9 cellular contexts compared by ENCODE assay signal in the genomic region with DNA sequence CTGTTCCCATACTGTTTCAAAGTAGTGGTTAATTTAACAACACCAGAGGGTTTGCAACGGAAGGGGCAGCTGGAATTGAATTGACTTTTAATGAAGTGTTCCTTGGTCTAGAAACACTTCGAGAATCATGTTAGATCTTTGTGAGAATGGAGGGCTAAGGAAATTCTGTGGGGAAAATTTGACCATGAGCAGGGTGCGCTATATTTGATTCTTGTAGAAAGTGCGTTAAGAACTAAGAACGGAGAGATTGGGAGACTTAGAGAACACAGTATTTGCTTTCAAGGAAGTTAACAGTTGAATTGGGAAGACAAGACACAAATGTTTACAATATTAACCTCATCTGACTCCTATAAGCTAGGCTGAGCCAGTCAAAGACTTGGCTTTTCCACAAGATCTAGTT. TPM values are rescaled to one million over a fixed set of nuclear protein-coding genes. Genes with fewer than 3 reads are reported as not detected.
DNase-seq lines count a peak whose midpoint lies in the region; ATAC-seq and TF ChIP-seq lines count a peak whose summit lies in the region.
"Had no signal": no experiment of that assay in that cellular context is flagged by ENCODE, and none has a peak within 500 bp of the region (broad histone marks: within the 10 kb centered on the region; RNA-seq: fewer than 3 reads in every experiment).

No MANE protein-coding gene starts in this region.

- WGBS in stomach, 5 donors = 64 to 74% (median 71%) methylated on average over 5 of the region's 5 CpGs

- TF ChIP-seq CTCF in stomach (IDR thresholded peaks at IDR 0.05) = no peak

- intact Hi-C loops in activated CD4-positive, alpha-beta T cell treated with anti-CD3 and anti-CD28 coated beads for 36 hours (cut with DNase I, micrococcal nuclease) = loop anchor here in 1 of 2 experiments (5.0 to 10.0 kb wide), 2 partner anchors 356 to 1212 kb away; partner anchors contain the start of genes EZH2 and GIMAP8
- intact Hi-C loops in stomach (cut with DNase I; ENCODE audit: low total_unique reads) = no loop called here

- H3K4me3 ChIP-seq in iPS-18c (ENCODE audit: insufficient read depth, low read depth, low read length) = peak overlapping the region; percentile 97
- peak overlapping the region; percentile 96 to 99 (median 98) for H3K4me3 ChIP-seq in stomach

- CTCF ChIA-PET in activated CD4-positive, alpha-beta T cell treated with anti-CD3 and anti-CD28 coated beads for 36 hours (lab: Charles Lee) = interaction anchor here (0.8 to 2.1 kb wide), 6 partner anchors 8 to 45 kb away, joined by 3 to 9 read pairs (median 6); partner anchors contain the start of genes ZNF282 and ZNF783

- peaks cover 9% of the 10 kb centered on the region for H3K9me3 Mint-ChIP-seq in activated CD4-positive, alpha-beta T cell treated with anti-CD3 and anti-CD28 coated beads for 36 hours (ENCODE audit: low read depth)
- H3K9me3 Mint-ChIP-seq in activated naive CD4-positive, alpha-beta T cell treated with anti-CD3 and anti-CD28 coated beads, Interleukin-2, amount 50 U/mL, for 72 hours = peaks cover 3 to 5% of the 10 kb centered on the region in 2 donors

- peak overlapping the region; percentile 83 for H3K27ac Mint-ChIP-seq in activated CD4-positive, alpha-beta T cell treated with anti-CD3 and anti-CD28 coated beads for 36 hours
- peak overlapping the region; percentile 53 to 89 for H3K27ac Mint-ChIP-seq in activated naive CD4-positive, alpha-beta T cell treated with anti-CD3 and anti-CD28 coated beads, Interleukin-2, amount 50 U/mL, for 72 hours

- no peak for DNase-seq in activated CD4-positive, alpha-beta T cell treated with anti-CD3 and anti-CD28 coated beads for 36 hours
- no peak for DNase-seq in activated CD4-positive, alpha-beta T cell treated with anti-CD3 and anti-CD28 coated beads, Interleukin-2, amount 50 U/mL, for 48 hours
- DNase-seq in activated naive CD4-positive, alpha-beta T cell treated with anti-CD3 and anti-CD28 coated beads, Interleukin-2, amount 50 U/mL, for 72 hours (ENCODE audit: low spot score in 2 of 2) = no peak
- DNase-seq in stomach (no peak), GOT3 (lab: John Stamatoyannopoulos, UW) (no peak)
- DNase-seq: ACHN had no signal

- H3K27ac ChIP-seq in stomach = peak overlapping the region in 1 of 5 donors; percentile 85

- H3K4me3 Mint-ChIP-seq in activated CD4-positive, alpha-beta T cell treated with anti-CD3 and anti-CD28 coated beads for 36 hours = peak overlapping the region; percentile 93

- POLR2A ChIA-PET in activated CD4-positive, alpha-beta T cell treated with anti-CD3 and anti-CD28 coated beads for 36 hours (lab: Charles Lee) = interaction anchor here (1.0 kb wide), 1 partner anchor 20 kb away, joined by 4 read pairs; no protein-coding TSS in a partner anchor

- peaks cover 29% of the 10 kb centered on the region for H3K36me3 Mint-ChIP-seq in activated CD4-positive, alpha-beta T cell treated with anti-CD3 and anti-CD28 coated beads for 36 hours (ENCODE audit: low read depth)
- H3K36me3 Mint-ChIP-seq in activated naive CD4-positive, alpha-beta T cell treated with anti-CD3 and anti-CD28 coated beads, Interleukin-2, amount 50 U/mL, for 72 hours = peaks cover 12 to 22% of the 10 kb centered on the region in 2 donors

- H3K27me3 Mint-ChIP-seq in activated CD4-positive, alpha-beta T cell treated with anti-CD3 and anti-CD28 coated beads for 36 hours = no peaks in the 10 kb centered on the region

- ATAC-seq in activated CD4-positive, alpha-beta T cell treated with anti-CD3 and anti-CD28 coated beads for 36 hours = no peak
- no peak for ATAC-seq in activated naive CD4-positive, alpha-beta T cell treated with anti-CD3 and anti-CD28 coated beads, Interleukin-2, amount 50 U/mL, for 72 hours
- ATAC-seq in HG03108 (IDR thresholded peaks at IDR 0.05; ENCODE audit: unreplicated experiment) (no peak), GM18868 (IDR thresholded peaks at IDR 0.05; ENCODE audit: unreplicated experiment) (no peak)

- H3K27me3 ChIP-seq in stomach = no peaks in the 10 kb centered on the region

- H3K4me1 Mint-ChIP-seq in activated CD4-positive, alpha-beta T cell treated with anti-CD3 and anti-CD28 coated beads for 36 hours = peaks cover 43% of the 10 kb centered on the region

- H3K36me3 ChIP-seq in stomach = no peaks in the 10 kb centered on the region

- TF ChIP-seq POLR2A in stomach (IDR thresholded peaks at IDR 0.05) = no peak

- H3K9me3 ChIP-seq in iPS-18c (ENCODE audit: control insufficient read depth, insufficient read depth, low read length) = no peaks in the 10 kb centered on the region
- H3K9me3 ChIP-seq in stomach = no peaks in the 10 kb centered on the region

- H3K4me1 ChIP-seq in stomach = peaks cover 12 to 32% (median 22%) of the 10 kb centered on the region in 4 donors

- TF ChIP-seq EP300 in stomach (IDR thresholded peaks at IDR 0.05) = no peak

RNA-seq across cellular contexts. Expression of gene ZNF212, which starts 1.2 kb away (rescaled TPM):
- total RNA-seq in activated CD4-positive, alpha-beta T cell treated with anti-CD3 and anti-CD28 coated beads for 36 hours = 10 to 100 TPM in 1 of 2 experiments, 1 to 10 TPM in 1; 9.9 to 15.9 TPM
- 10 to 100 TPM; 12.1 to 13.3 TPM for total RNA-seq in activated naive CD4-positive, alpha-beta T cell treated with anti-CD3 and anti-CD28 coated beads, Interleukin-2, amount 50 U/mL, for 72 hours
- total RNA-seq in stomach = 10 to 100 TPM in 2 of 5 donors, 1 to 10 TPM in 3; 2.9 to 42.9 (median 7.3) TPM
- 1 to 10 TPM; 5.4 to 6.4 (median 6.4) TPM for polyA plus RNA-seq in stomach

RNA-seq across cellular contexts. Expression of gene ZNF783, which starts 21.4 kb away (rescaled TPM):
- total RNA-seq in activated CD4-positive, alpha-beta T cell treated with anti-CD3 and anti-CD28 coated beads for 36 hours = 10 to 100 TPM; 14.5 to 15.4 TPM
- 10 to 100 TPM in 1 of 2 donors, 1 to 10 TPM in 1; 7.6 to 18.2 TPM for total RNA-seq in activated naive CD4-positive, alpha-beta T cell treated with anti-CD3 and anti-CD28 coated beads, Interleukin-2, amount 50 U/mL, for 72 hours
- total RNA-seq in stomach = 10 to 100 TPM in 4 of 5 donors, 1 to 10 TPM in 1; 8.5 to 31.2 (median 15.4) TPM
- polyA plus RNA-seq in stomach = 1 to 10 TPM; 3.7 to 6.5 (median 4.1) TPM

RNA-seq across cellular contexts. Expression of gene ZNF282, which starts 45.3 kb away (rescaled TPM):
- total RNA-seq in activated CD4-positive, alpha-beta T cell treated with anti-CD3 and anti-CD28 coated beads for 36 hours = 10 to 100 TPM; 41.1 to 46.3 TPM
- total RNA-seq in activated naive CD4-positive, alpha-beta T cell treated with anti-CD3 and anti-CD28 coated beads, Interleukin-2, amount 50 U/mL, for 72 hours = 10 to 100 TPM; 23.5 to 35.6 TPM
- 10 to 100 TPM; 12.6 to 86.0 (median 18.9) TPM for total RNA-seq in stomach
- polyA plus RNA-seq in stomach = 1 to 10 TPM; 8.4 to 9.9 (median 8.6) TPM
